In the genomic region with DNA sequence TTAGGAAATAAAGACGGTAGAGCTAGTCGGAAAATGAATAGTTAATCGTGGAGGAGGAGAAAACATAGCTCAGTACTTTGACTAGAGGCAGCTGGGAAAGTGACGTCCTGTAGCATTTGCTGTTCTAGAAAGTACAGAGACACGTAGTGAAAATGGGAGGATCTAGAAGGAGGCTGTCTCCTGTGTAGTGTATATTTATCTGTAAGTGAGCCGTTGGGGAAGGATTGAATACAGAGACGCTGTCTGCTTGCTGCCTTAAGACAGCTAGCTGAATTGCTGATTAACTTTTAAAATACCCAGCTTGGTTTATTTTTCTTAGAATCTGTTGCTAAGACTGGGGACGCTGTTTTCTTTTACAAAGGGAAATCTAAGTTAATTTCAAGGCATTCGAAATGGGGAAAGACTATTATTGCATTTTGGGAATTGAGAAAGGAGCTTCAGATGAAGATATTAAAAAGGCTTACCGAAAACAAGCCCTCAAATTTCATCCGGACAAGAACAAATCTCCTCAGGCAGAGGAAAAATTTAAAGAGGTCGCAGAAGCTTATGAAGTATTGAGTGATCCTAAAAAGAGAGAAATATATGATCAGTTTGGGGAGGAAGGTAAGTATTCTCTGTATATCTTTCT, we compare ENCODE assay signal across 8 cellular contexts. TPM values are rescaled to one million over a fixed set of nuclear protein-coding genes. Genes with fewer than 3 reads are reported as not detected.
DNase-seq lines count a peak whose midpoint lies in the region; ATAC-seq, FAIRE-seq and TF ChIP-seq lines count a peak whose summit lies in the region.

A gene (plus strand): TSS at position 221 of the 628 bp plus-strand sequence. CDS start 172 bp downstream, at position 393.

- H3K4me1 Mint-ChIP-seq in activated CD8-positive, alpha-beta T cell treated with anti-CD3 and anti-CD28 coated beads for 36 hours (ENCODE audit: low read depth), result peaks cover 41% of the 10 kb centered on the region

- TF ChIP-seq RAD21 in A549 (conservative IDR thresholded peaks at IDR 0.05 in 1 of 2, IDR thresholded peaks at IDR 0.05 in 1 of 2), result no peak

- H3K27me3 Mint-ChIP-seq in activated CD8-positive, alpha-beta T cell treated with anti-CD3 and anti-CD28 coated beads for 36 hours, result peaks cover 2% of the 10 kb centered on the region

- H3K79me2 ChIP-seq in endothelial cell of umbilical vein (ENCODE audit: control insufficient read depth, insufficient read depth, low read length), result peaks cover 55% of the 10 kb centered on the region

- intact Hi-C loops in activated CD8-positive, alpha-beta T cell treated with anti-CD3 and anti-CD28 coated beads for 36 hours (cut with micrococcal nuclease), result loop anchor here (1.0 to 2.0 kb wide), 3 partner anchors 26 to 110 kb away; a partner anchor contains a TSS
- intact Hi-C loops in endothelial cell of umbilical vein (cut with micrococcal nuclease), result loop anchor here (1.0 kb wide), 6 partner anchors 26 to 109 kb away; a partner anchor contains a TSS

- H2AFZ ChIP-seq in endothelial cell of umbilical vein (ENCODE audit: low read depth, low read length), result no peak within 1 kb of the TSS

- H3K4me3 ChIP-seq in A549 (peak within 1 kb of the TSS; percentile 58), endothelial cell of umbilical vein (replicated peaks in 1 of 3; ENCODE audit: insufficient read depth in 1 of 3, low read depth in 1 of 3, low read length in 3 of 3) (peak within 1 kb of the TSS; percentile 69 to 99 (median 98))

- H3K4me2 ChIP-seq in A549, result peak within 1 kb of the TSS; percentile 87
- peak within 1 kb of the TSS; percentile 100 for H3K4me2 ChIP-seq in endothelial cell of umbilical vein (ENCODE audit: insufficient read depth, low read length)

- POLR2A ChIA-PET in A549 (lab: Yijun Ruan, JAX), result interaction anchor here (0.6 to 6.8 kb wide), 29 partner anchors 9 to 466 kb away, joined by 3 to 94 read pairs (median 4); a partner anchor contains a TSS
- POLR2A ChIA-PET in activated CD8-positive, alpha-beta T cell treated with anti-CD3 and anti-CD28 coated beads for 36 hours (lab: Charles Lee), result interaction anchor here (0.6 to 9.3 kb wide), 31 partner anchors 8 to 668 kb away, joined by 3 to 203 read pairs (median 5); a partner anchor contains a TSS
- POLR2A ChIA-PET in endothelial cell of umbilical vein (lab: Charles Lee), result interaction anchor here (0.5 to 3.9 kb wide), 28 partner anchors 9 to 214 kb away, joined by 3 to 122 read pairs (median 10); a partner anchor contains a TSS

- DNase-seq in A549 (ENCODE audit: low read depth in 1 of 2, low spot score in 1 of 2) (peak; percentile 47 to 95), NCI-H69 (lab: John Stamatoyannopoulos, UW) (peak; percentile 89), endothelial cell of umbilical vein (ENCODE audit: low read depth, low spot score) (peak; percentile 98), mesenteric fat pad (ENCODE audit: low spot score) (no peak)
- DNase-seq in activated CD8-positive, alpha-beta T cell treated with anti-CD3 and anti-CD28 coated beads for 36 hours, result peak; percentile 82
- peak; percentile 50 for DNase-seq in stimulated activated CD8-positive, alpha-beta memory T cell treated with anti-CD3 and anti-CD28 coated beads, Interleukin-4, amount 100 ng/mL, for 48 hours

- H4K20me1 ChIP-seq in endothelial cell of umbilical vein (replicated peaks; ENCODE audit: control insufficient read depth, extremely low read depth, insufficient read depth, low read length), result peaks cover 5% of the 10 kb centered on the region

- H3K9me3 ChIP-seq in A549 (no peaks in the 10 kb centered on the region), endothelial cell of umbilical vein (replicated peaks; ENCODE audit: control insufficient read depth, insufficient read depth, low read length) (no peaks in the 10 kb centered on the region)

- TF ChIP-seq POLR2A in A549 (IDR thresholded peaks at IDR 0.05; ENCODE audit: low read length) (peak; percentile 25; the same call in 1 of the 2 replicates), GM18526 (IDR thresholded peaks at IDR 0.05; ENCODE audit: extremely low read depth, insufficient read length) (peak; percentile 64), endothelial cell of umbilical vein (IDR thresholded peaks at IDR 0.05; ENCODE audit: low read depth, low read length) (peak; percentile 94)

- TF ChIP-seq CTCF in A549 (IDR thresholded peaks at IDR 0.05) (no peak), endothelial cell of umbilical vein (IDR thresholded peaks at IDR 0.05; ENCODE audit: extremely low read depth in 1 of 2, insufficient read depth in 1 of 2, low read depth in 1 of 2, low read length in 2 of 2) (no peak)
- TF ChIP-seq CTCF in activated CD8-positive, alpha-beta T cell treated with anti-CD3 and anti-CD28 coated beads for 36 hours (IDR thresholded peaks at IDR 0.05), result no peak

- peaks cover 34% of the 10 kb centered on the region for H3K4me1 ChIP-seq in A549
- peaks cover 29% of the 10 kb centered on the region for H3K4me1 ChIP-seq in endothelial cell of umbilical vein (ENCODE audit: control insufficient read depth, extremely low read depth, insufficient read depth, low read length)

- TF ChIP-seq EP300 in A549 (IDR thresholded peaks at IDR 0.05), result no peak

- no peak for FAIRE-seq in A549 (lab: Jason Lieb, UNC)
- peak; percentile 88 for FAIRE-seq in endothelial cell of umbilical vein (lab: Jason Lieb, UNC)

- peak within 1 kb of the TSS; percentile 98 for H3K9ac ChIP-seq in endothelial cell of umbilical vein (replicated peaks; ENCODE audit: extremely low read depth, insufficient read depth, low read length)

- dilution Hi-C loops in endothelial cell of umbilical vein (cut with MboI; ENCODE audit: extremely low pct_ligation_motif_present, low sequenced_read_pairs), result no loop called here

- no peaks in the 10 kb centered on the region for H3K9me3 Mint-ChIP-seq in activated CD8-positive, alpha-beta T cell treated with anti-CD3 and anti-CD28 coated beads for 36 hours

- H3K27me3 ChIP-seq in endothelial cell of umbilical vein (ENCODE audit: control insufficient read depth in 2 of 2, insufficient read depth in 2 of 2, low read length in 2 of 2), result no peaks in the 10 kb centered on the region

- H3K9me1 ChIP-seq in endothelial cell of umbilical vein (replicated peaks; ENCODE audit: control insufficient read depth, extremely low read depth, insufficient read depth, low read length), result no peaks in the 10 kb centered on the region

- H3K27ac Mint-ChIP-seq in activated CD8-positive, alpha-beta T cell treated with anti-CD3 and anti-CD28 coated beads for 36 hours, result peak within 1 kb of the TSS; percentile 99

- 2% methylated on average over 12 of the region's 12 CpGs for WGBS in A549 (ENCODE audit: missing lambda C conversion rate)

- peaks cover 4% of the 10 kb centered on the region for H3K36me3 Mint-ChIP-seq in activated CD8-positive, alpha-beta T cell treated with anti-CD3 and anti-CD28 coated beads for 36 hours (ENCODE audit: low read depth)

- CTCF ChIA-PET in A549 (lab: Yijun Ruan, JAX), result interaction anchor here (0.8 to 4.6 kb wide), 6 partner anchors 19 to 127 kb away, joined by 3 to 32 read pairs (median 4); no protein-coding TSS in a partner anchor
- CTCF ChIA-PET in activated CD8-positive, alpha-beta T cell treated with anti-CD3 and anti-CD28 coated beads for 36 hours (lab: Charles Lee), result interaction anchor here (0.8 to 2.8 kb wide), 15 partner anchors 10 to 322 kb away, joined by 3 to 34 read pairs (median 4); a partner anchor contains a TSS
- CTCF ChIA-PET in endothelial cell of umbilical vein (lab: Charles Lee), result interaction anchor here (0.7 to 15.7 kb wide), 16 partner anchors 23 to 126 kb away, joined by 3 to 250 read pairs (median 6); a partner anchor contains a TSS

- peak; percentile 98 for ATAC-seq in A549
- ATAC-seq in HG03066 (IDR thresholded peaks at IDR 0.05; ENCODE audit: low read depth, unreplicated experiment), result peak; percentile 99
- ATAC-seq in activated CD8-positive, alpha-beta T cell treated with anti-CD3 and anti-CD28 coated beads for 36 hours, result peak; percentile 98

- H3K4me3 Mint-ChIP-seq in activated CD8-positive, alpha-beta T cell treated with anti-CD3 and anti-CD28 coated beads for 36 hours, result peak within 1 kb of the TSS; percentile 85

- H3K27ac ChIP-seq in A549, result peak within 1 kb of the TSS; percentile 83 to 87
- peak within 1 kb of the TSS; percentile 82 for H3K27ac ChIP-seq in endothelial cell of umbilical vein (ENCODE audit: insufficient read depth, low read depth, low read length)

- BruUV-seq in endothelial cell of umbilical vein (replicated peaks; lab: Mats Ljungman, UMichigan), result TSS peak; percentile 59

- H3K36me3 ChIP-seq in endothelial cell of umbilical vein (ENCODE audit: control insufficient read depth in 2 of 2, extremely low read depth in 1 of 2, insufficient read depth in 2 of 2, low read length in 2 of 2), result peaks cover 0 to under 1% of the 10 kb centered on the region in 2 experiments

TF ChIP-seq in A549, 52 proteins besides CTCF, POLR2A, EP300 and RAD21 (continues in another document):
- TF ChIP-seq, protein P1, sequence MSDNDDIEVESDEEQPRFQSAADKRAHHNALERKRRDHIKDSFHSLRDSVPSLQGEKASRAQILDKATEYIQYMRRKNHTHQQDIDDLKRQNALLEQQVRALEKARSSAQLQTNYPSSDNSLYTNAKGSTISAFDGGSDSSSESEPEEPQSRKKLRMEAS (IDR thresholded peaks at IDR 0.05), result peak; percentile 52; the same call in 1 of the 2 replicates
- no peak for TF ChIP-seq NPAS2 (CRISPR knock-in tag; IDR thresholded peaks at IDR 0.05; ENCODE audit: borderline replicate concordance)

TF ChIP-seq in endothelial cell of umbilical vein, 7 proteins besides CTCF, POLR2A, EP300 and RAD21 (continues in another document):
- TF ChIP-seq FOS (IDR thresholded peaks at IDR 0.05; ENCODE audit: borderline replicate concordance, insufficient read depth, low read length) (no peak), POLR2AphosphoS5 (IDR thresholded peaks at IDR 0.05; ENCODE audit: insufficient read depth, low read depth, low read length) (peak; percentile 72)

RNA-seq across cellular contexts. Expression of the gene that starts here (rescaled TPM):
- polyA plus RNA-seq in A549 (2011; rRNA removed), result 18.5 and 30.0 TPM in 2 replicates
- polyA plus RNA-seq in A549 (2012; cell fraction: cytosol; rRNA removed), result 6.6 and 6.9 TPM in 2 replicates
- 3.0 and 4.9 TPM in 2 replicates for polyA plus RNA-seq in A549 (2012; cell fraction: nucleus; rRNA removed)
- polyA plus RNA-seq in A549 (2017; fragmentation: RNase III; extraction: RNeasy Plus Mini Kit Qiagen cat#74134 plus additional on column Dnase treatment), result 48.8 to 62.6 TPM (median 49.0 TPM) in 3 replicates
- 6.4 and 15.0 TPM in 2 replicates for polyA minus RNA-seq in A549 (2011; rRNA and poly(A)+ RNA removed)
- 10 to 100 TPM in 1 of 2 experiments, 1 to 10 TPM in 1; 9.7 to 12.0 TPM for total RNA-seq in activated CD8-positive, alpha-beta T cell treated with anti-CD3 and anti-CD28 coated beads for 36 hours
- 122 and 136 TPM in 2 replicates for total RNA-seq in endothelial cell of umbilical vein
- polyA plus RNA-seq in endothelial cell of umbilical vein, result 20.1 and 30.4 TPM in 2 replicates
- 44.1 and 50.8 TPM in 2 replicates for polyA plus RNA-seq in endothelial cell of umbilical vein (2011; cell fraction: cytosol; rRNA removed)
- 39.8 and 53.7 TPM in 2 replicates for polyA plus RNA-seq in endothelial cell of umbilical vein (2011; cell fraction: nucleus; rRNA removed)
- polyA plus RNA-seq in endothelial cell of umbilical vein (2012), result 145 and 153 TPM in 2 replicates
- polyA minus RNA-seq in endothelial cell of umbilical vein, result 71.8 and 78.2 TPM in 2 replicates
- 6.7 TPM for polyA minus RNA-seq in endothelial cell of umbilical vein (2011; cell fraction: cytosol; rRNA and poly(A)+ RNA removed)
- polyA minus RNA-seq in endothelial cell of umbilical vein (2011; cell fraction: nucleus; rRNA and poly(A)+ RNA removed), result 45.6 and 48.5 TPM in 2 replicates
- 25.2 TPM for total RNA-seq in mesenteric fat pad

Comparison
In these comparisons a context has a peak if more than half of its experiments do, and no peak if none do; other contexts are left out.
1. POLR2A ChIP-seq: peak in every context shown above with its lines; median percentile 94 in endothelial cell of umbilical vein; 64 in GM18526; 25 in A549.